In genomic region chr20:5077761-5078387, GRCh38 we compare ENCODE assay signal across 9 cellular contexts. TPM values are rescaled to one million over a fixed set of nuclear protein-coding genes. Genes with fewer than 3 reads are reported as not detected.
A peak's percentile ranks its signal among the peaks of the same experiment; 100 is the strongest.
DNase-seq lines count a peak whose midpoint lies in the region; ATAC-seq, FAIRE-seq and TF ChIP-seq lines count a peak whose summit lies in the region.
"Had no signal": no experiment of that assay in that cellular context is flagged by ENCODE, and none has a peak within 500 bp of the region (broad histone marks: within the 10 kb centered on the region; RNA-seq: fewer than 3 reads in every experiment).

No MANE protein-coding gene starts in this region.

- H3K9me3 ChIP-seq in IMR-90 (ENCODE audit: control insufficient read depth, insufficient read depth, low read length) (no peaks in the 10 kb centered on the region), ascending aorta (no peaks in the 10 kb centered on the region)

- H4K8ac ChIP-seq in IMR-90 (ENCODE audit: low read depth in 2 of 2, low read length in 2 of 2) = peak overlapping the region; percentile 10 to 74; a peak in 3 of 4 replicates

- H4K91ac ChIP-seq in IMR-90 (ENCODE audit: insufficient read depth, low read depth, low read length) = peak overlapping the region; percentile 26; the same call in 1 of the 2 replicates

- TF ChIP-seq POLR2A in GM12892 (IDR thresholded peaks at IDR 0.05; ENCODE audit: low read depth, low read length) = no peak
- TF ChIP-seq POLR2A in IMR-90 (IDR thresholded peaks at IDR 0.05; ENCODE audit: low read depth, low read length) = no peak

- peak overlapping the region; percentile 20 for H3K18ac ChIP-seq in IMR-90 (ENCODE audit: low read depth, low read length)

- WGBS in IMR-90 (ENCODE audit: extremely low coverage in 2 of 2, insufficient read length in 1 of 2), 2 experiments = 40% methylated on average over 1 of the region's 4 CpGs; no CpG with 5 or more reads in 1 of the 2 experiments

- no peak for TF ChIP-seq RAD21 in IMR-90 (IDR thresholded peaks at IDR 0.05; ENCODE audit: low read length)

- CTCF ChIA-PET in IMR-90 (lab: Yijun Ruan, JAX) = no interaction called here

- H2AFZ ChIP-seq in IMR-90 (replicated peaks; ENCODE audit: low read length, poor library complexity) = peak overlapping the region; percentile 71

- H3K9ac ChIP-seq in IMR-90 (ENCODE audit: low read depth, low read length) = peak overlapping the region; percentile 63

- H3K4me2 ChIP-seq in IMR-90 (ENCODE audit: low read depth, low read length) = peak overlapping the region; percentile 75

- no peak overlapping the region for H3K27ac ChIP-seq in IMR-90 (ENCODE audit: insufficient read depth, low read length)
- H3K27ac ChIP-seq in ascending aorta = peak overlapping the region; percentile 54 to 67

- H3K14ac ChIP-seq in IMR-90 (replicated peaks; ENCODE audit: low read depth, low read length) = peak overlapping the region; percentile 39; the same call in 1 of the 2 replicates

- H3K9me1 ChIP-seq in IMR-90 (ENCODE audit: insufficient read depth, low read length) = no peaks in the 10 kb centered on the region

- 0 out of 2 replicates have a peak overlapping the region, but pooled peaks have one; percentile 51 for H3K23ac ChIP-seq in IMR-90 (ENCODE audit: low read depth, low read length)

- peak overlapping the region; percentile 72 for H2BK120ac ChIP-seq in IMR-90 (ENCODE audit: low read depth, low read length)

- intact Hi-C loops in IMR-90 (cut with micrococcal nuclease) = no loop called here
- intact Hi-C loops in ascending aorta (cut with DNase I) = no loop called here
- intact Hi-C loops in posterior vena cava (cut with DNase I) = no loop called here

- no peak overlapping the region for H2AK5ac ChIP-seq in IMR-90 (ENCODE audit: low read depth, low read length)

- peak overlapping the region; percentile 27; the same call in 1 of the 2 replicates for H2BK20ac ChIP-seq in IMR-90 (ENCODE audit: low read depth, low read length)

- DNase-seq in GM12892 (ENCODE audit: insufficient read length) = no peak
- DNase-seq in IMR-90 = no peak
- DNase-seq in ascending aorta (ENCODE audit: low spot score in 2 of 2) = no peak
- peak; percentile 14 for DNase-seq in posterior vena cava (ENCODE audit: low spot score)
- DNase-seq in ACHN = no peak
- DNase-seq in RPMI8226 = no peak

- in situ Hi-C loops in IMR-90 (cut with MboI; ENCODE audit: low sequenced_read_pairs) = no loop called here
- in situ Hi-C loops in ACHN (cut with HindIII; ENCODE audit: low pct_ligation_motif_present, low pct_unique_long_range_greater_than_20kb, low sequenced_read_pairs) = no loop called here

- peak overlapping the region; percentile 64; the same call in 1 of the 2 replicates for H3K4ac ChIP-seq in IMR-90 (ENCODE audit: low read depth, low read length)

- FAIRE-seq in GM12892 (lab: Jason Lieb, UNC) = peak; percentile 36
- FAIRE-seq: bronchial epithelial cell had no signal

- no peak overlapping the region for H2BK5ac ChIP-seq in IMR-90 (ENCODE audit: low read depth, low read length, poor library complexity, severe bottlenecking)

- no peaks in the 10 kb centered on the region for H3K36me3 ChIP-seq in IMR-90 (ENCODE audit: control insufficient read depth, insufficient read depth, low read length)
- H3K36me3 ChIP-seq in ascending aorta = no peaks in the 10 kb centered on the region

- H3K4me1 ChIP-seq in IMR-90 (ENCODE audit: control insufficient read depth, insufficient read depth, low read length) (peaks cover 10% of the 10 kb centered on the region), ascending aorta (peaks cover 10% of the 10 kb centered on the region in 2 donors)

- dilution Hi-C loops in IMR-90 (cut with HindIII; ENCODE audit: low sequenced_read_pairs, unreplicated experiment) = no loop called here

- H4K20me1 ChIP-seq in IMR-90 (ENCODE audit: insufficient read depth, low read length) = no peaks in the 10 kb centered on the region

- H3K56ac ChIP-seq in IMR-90 (ENCODE audit: extremely low read depth, insufficient read depth, low read length) = no peak overlapping the region

- ATAC-seq in IMR-90 (ENCODE audit: low read depth) (peak; percentile 10), esophagus mucosa (no peak), HG03442 (IDR thresholded peaks at IDR 0.05; ENCODE audit: unreplicated experiment) (no peak)

- POLR2A ChIA-PET in IMR-90 (lab: Charles Lee; ENCODE audit: unreplicated experiment) = no interaction called here

- H3K4me3 ChIP-seq in IMR-90 (ENCODE audit: insufficient read depth, low read depth, low read length) (peak overlapping the region; percentile 38; the same call in 1 of the 2 replicates), ascending aorta (peak overlapping the region in 1 of 2 donors; percentile 19)

- H2BK15ac ChIP-seq in IMR-90 (ENCODE audit: low read depth, low read length) = 0 out of 3 replicates have a peak overlapping the region, but pooled peaks have one; percentile 9

- H2AK9ac ChIP-seq in IMR-90 (replicated peaks; ENCODE audit: low read depth, low read length, poor library complexity) = no peak overlapping the region

- no peak for TF ChIP-seq CTCF in IMR-90 (conservative IDR thresholded peaks at IDR 0.05; ENCODE audit: low read depth, low read length)
- no peak for TF ChIP-seq CTCF in ascending aorta (IDR thresholded peaks at IDR 0.05)

- H3K27me3 ChIP-seq in IMR-90 (ENCODE audit: control insufficient read depth, insufficient read depth, low read length) = no peaks in the 10 kb centered on the region
- no peaks in the 10 kb centered on the region for H3K27me3 ChIP-seq in ascending aorta

- BruUV-seq in IMR-90 (replicated peaks; lab: Mats Ljungman, UMichigan) = no TSS peak

- peak overlapping the region; percentile 39 for H4K5ac ChIP-seq in IMR-90 (ENCODE audit: low read depth, low read length)

- no peaks in the 10 kb centered on the region for H3K79me1 ChIP-seq in IMR-90 (ENCODE audit: low read depth in 1 of 2, low read length in 2 of 2)

TF ChIP-seq in IMR-90, 13 proteins besides CTCF, POLR2A, EP300 and RAD21:
- no peak for TF ChIP-seq MAFK (IDR thresholded peaks at IDR 0.05; ENCODE audit: low read depth, low read length)
- TF ChIP-seq CEBPB (IDR thresholded peaks at IDR 0.05; ENCODE audit: low read depth, low read length) = no peak
- no peak for TF ChIP-seq RCOR1 (IDR thresholded peaks at IDR 0.05; ENCODE audit: insufficient replicate concordance, low read length)
- TF ChIP-seq NFE2L2 (IDR thresholded peaks at IDR 0.05; ENCODE audit: low read depth, low read length) = no peak
- TF ChIP-seq ELK1 (IDR thresholded peaks at IDR 0.05; ENCODE audit: borderline replicate concordance, low read depth, low read length) = no peak
- TF ChIP-seq MAZ (IDR thresholded peaks at IDR 0.05; ENCODE audit: borderline replicate concordance, low read depth, low read length) = no peak
- TF ChIP-seq RFX5 (IDR thresholded peaks at IDR 0.05; ENCODE audit: low read depth, low read length) = no peak
- TF ChIP-seq SMC3 (IDR thresholded peaks at IDR 0.05; ENCODE audit: low read depth, low read length) = no peak
- TF ChIP-seq CHD1 (IDR thresholded peaks at IDR 0.05; ENCODE audit: low read depth, low read length) = no peak
- no peak for TF ChIP-seq USF2 (IDR thresholded peaks at IDR 0.05; ENCODE audit: low read depth, low read length)
- no peak for TF ChIP-seq BHLHE40 (IDR thresholded peaks at IDR 0.05; ENCODE audit: low read depth, low read length)
- no peak for TF ChIP-seq FOS (IDR thresholded peaks at IDR 0.05; ENCODE audit: low read depth, low read length)
- no peak for TF ChIP-seq MXI1 (IDR thresholded peaks at IDR 0.05; ENCODE audit: borderline replicate concordance, low read depth, low read length)

RNA-seq across cellular contexts. Expression of gene TMEM230, which starts 35.0 kb away (rescaled TPM):
- 96.2 TPM for polyA plus RNA-seq in GM12892 (2012; ENCODE audit: missing spikeins)
- total RNA-seq in IMR-90 (2012; rRNA removed) (69.2 and 84.4 TPM in 2 replicates), ascending aorta (114 TPM), posterior vena cava (100 to 1,000 TPM; 104 to 116 TPM), esophagus mucosa (34.9 TPM)
- polyA plus RNA-seq in IMR-90 (2012; rRNA removed) = 97.7 and 102 TPM in 2 replicates
- polyA plus RNA-seq in IMR-90 (2012; cell fraction: cytosol; rRNA removed) = 54.2 and 64.1 TPM in 2 replicates
- 12.4 and 30.1 TPM in 2 replicates for polyA plus RNA-seq in IMR-90 (2012; cell fraction: nucleus; rRNA removed; ENCODE audit: low replicate concordance)

RNA-seq across cellular contexts. Expression of gene PCNA, which starts 41.9 kb away (rescaled TPM):
- polyA plus RNA-seq in GM12892 (2012; ENCODE audit: missing spikeins) = 449 TPM
- 155 and 222 TPM in 2 replicates for total RNA-seq in IMR-90 (2012; rRNA removed)
- polyA plus RNA-seq in IMR-90 (2012; rRNA removed) = 185 and 213 TPM in 2 replicates
- 92.7 and 174 TPM in 2 replicates for polyA plus RNA-seq in IMR-90 (2012; cell fraction: cytosol; rRNA removed)
- 81.5 and 150 TPM in 2 replicates for polyA plus RNA-seq in IMR-90 (2012; cell fraction: nucleus; rRNA removed; ENCODE audit: low replicate concordance)
- 52.5 TPM for total RNA-seq in ascending aorta
- 10 to 100 TPM; 24.5 to 30.3 TPM for total RNA-seq in posterior vena cava
- total RNA-seq in esophagus mucosa = 81.9 TPM

RNA-seq across cellular contexts. Expression of gene CDS2, which starts 48.9 kb away (rescaled TPM):
- 17.6 TPM for polyA plus RNA-seq in GM12892 (2012; ENCODE audit: missing spikeins)
- total RNA-seq in IMR-90 (2012; rRNA removed) = 47.1 and 57.5 TPM in 2 replicates
- polyA plus RNA-seq in IMR-90 (2012; rRNA removed) = 14.2 and 17.0 TPM in 2 replicates
- 5.6 and 7.2 TPM in 2 replicates for polyA plus RNA-seq in IMR-90 (2012; cell fraction: cytosol; rRNA removed)
- 3.1 and 12.8 TPM in 2 replicates for polyA plus RNA-seq in IMR-90 (2012; cell fraction: nucleus; rRNA removed; ENCODE audit: low replicate concordance)
- 41.4 TPM for total RNA-seq in ascending aorta
- total RNA-seq in posterior vena cava = 10 to 100 TPM; 53.3 to 80.7 TPM
- total RNA-seq in esophagus mucosa = 24.5 TPM
